In the genomic region with DNA sequence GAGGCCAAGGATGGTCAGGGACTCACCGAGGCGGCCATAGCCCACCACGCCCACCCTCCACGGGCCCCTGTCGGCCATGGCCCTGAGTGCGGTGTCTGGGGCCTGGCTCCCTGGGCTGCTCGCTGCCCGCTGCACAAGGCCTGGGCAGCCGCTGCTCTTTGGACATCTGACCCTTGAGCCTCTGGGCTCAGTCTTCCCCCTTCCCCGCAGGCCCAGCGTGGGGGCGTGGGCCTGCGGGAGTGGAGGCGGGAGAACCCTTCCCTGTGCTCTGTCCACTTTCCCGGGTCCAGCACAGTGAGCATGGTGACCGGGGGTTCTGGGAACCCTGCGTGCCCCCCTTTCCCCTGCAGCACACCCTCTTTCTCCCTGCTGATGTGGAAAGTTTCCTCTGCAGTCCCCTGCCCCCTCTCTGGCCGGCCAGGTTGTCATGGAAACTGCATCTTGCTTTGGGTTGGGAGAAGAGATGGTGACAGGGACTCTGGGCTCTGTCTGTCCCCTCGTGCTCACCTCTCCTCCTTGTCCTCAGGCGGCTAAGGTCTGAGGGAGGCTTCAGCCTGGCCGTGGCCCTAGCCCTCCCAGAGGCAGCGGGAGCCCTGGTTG, we compare ENCODE assay signal across 13 cellular contexts. TPM values are rescaled to one million over a fixed set of nuclear protein-coding genes. Genes with fewer than 3 reads are reported as not detected.
A peak's percentile ranks its signal among the peaks of the same experiment; 100 is the strongest.
DNase-seq lines count a peak whose midpoint lies in the region; ATAC-seq lines count a peak whose summit lies in the region.
"Had no signal": no experiment of that assay in that cellular context is flagged by ENCODE, and none has a peak within 500 bp of the region (broad histone marks: within the 10 kb centered on the region; RNA-seq: fewer than 3 reads in every experiment).

A gene (minus strand): TSS at position 168 of the 600 bp plus-strand sequence. CDS start 90 bp downstream, at position 78.

- no peaks in the 10 kb centered on the region for H3K27me3 ChIP-seq in BLaER1 treated with 17β-estradiol and CSF1 and Interleukin-3, amounts not matched to agents 10 nM and 100 nM
- H3K27me3 ChIP-seq: pancreas, testis had no signal

- peak within 1 kb of the TSS in 8 of 11 experiments; percentile 41 to 91 (median 85); a peak in 14 of 22 replicates for H3K27ac ChIP-seq in BLaER1 treated with 17β-estradiol and CSF1 and Interleukin-3, amounts not matched to agents 10 nM and 100 nM
- H3K27ac ChIP-seq in caudate nucleus (ENCODE audit: low read depth, low read length) = peak within 1 kb of the TSS; percentile 96
- H3K27ac ChIP-seq: pancreas, testis had no signal

- peaks cover 0 to 7% of the 10 kb centered on the region in 2 donors for H3K36me3 Mint-ChIP-seq in naive B cell

- ATAC-seq in naive B cell (ENCODE audit: low read depth in 2 of 2) = no peak
- ATAC-seq: esophagus mucosa, pancreas had no signal

- H3K4me1 ChIP-seq in BLaER1 treated with 17β-estradiol and CSF1 and Interleukin-3, amounts not matched to agents 10 nM and 100 nM = peaks cover 25 to 62% (median 53%) of the 10 kb centered on the region in 10 experiments
- H3K4me1 ChIP-seq: pancreas had no signal

- H3K9ac ChIP-seq in BLaER1 treated with 17β-estradiol and CSF1 and Interleukin-3, amounts not matched to agents 10 nM and 100 nM = peak within 1 kb of the TSS in 10 of 11 experiments; percentile 10 to 84 (median 53); a peak in 11 of 22 replicates

- H3K4me3 ChIP-seq in BLaER1 treated with 17β-estradiol and CSF1 and Interleukin-3, amounts not matched to agents 10 nM and 100 nM = no peak within 1 kb of the TSS
- H3K4me3 ChIP-seq: pancreas had no signal

- peaks cover 0 to 15% (median 10%) of the 10 kb centered on the region in 11 experiments; a peak in 14 of 22 replicates for H3K9me3 ChIP-seq in BLaER1 treated with 17β-estradiol and CSF1 and Interleukin-3, amounts not matched to agents 10 nM and 100 nM (replicated peaks in 1 of 11)
- H3K9me3 ChIP-seq: pancreas, testis had no signal

- peaks cover 0 to 2% (median 0%) of the 10 kb centered on the region in 7 donors for H3K9me3 Mint-ChIP-seq in naive B cell

- DNase-seq in G401 (ENCODE audit: low spot score) (peak; percentile 76), caudate nucleus (lab: John Stamatoyannopoulos, UW) (peak in 22 of 61 donors; percentile 26 to 70 (median 48)), naive B cell (no peak), NCI-H345 treated with DMSO at 0.1 percent for 48 hours (lab: John Stamatoyannopoulos, UW; ENCODE audit: unreplicated experiment) (no peak), NOMO-1 treated with DMSO at 0.1 percent for 48 hours (lab: John Stamatoyannopoulos, UW; ENCODE audit: unreplicated experiment) (no peak), A172 (ENCODE audit: low spot score) (no peak)
- DNase-seq in stimulated activated naive CD4-positive, alpha-beta T cell (lab: John Stamatoyannopoulos, UW) = no peak
- DNase-seq: activated CD4-positive, alpha-beta T cell treated with anti-CD3 and anti-CD28 coated beads, Interleukin-2, amount 50 U/mL, for 1 hour; stimulated activated CD4-positive, alpha-beta T cell treated with anti-CD3 and anti-CD28 coated beads, Interleukin-4, amount 100 ng/mL, for 1 hour; testis had no signal

- H3K4me3 Mint-ChIP-seq in naive B cell = peak within 1 kb of the TSS in 7 of 8 donors; percentile 19 to 73 (median 45)

- H3K27me3 Mint-ChIP-seq in naive B cell = peaks cover 0 to 24% (median 18%) of the 10 kb centered on the region in 3 donors

- H3K27ac Mint-ChIP-seq in naive B cell = peak within 1 kb of the TSS; percentile 60 to 96 (median 81)

- peaks cover 22 to 27% (median 25%) of the 10 kb centered on the region in 3 donors for H3K4me1 Mint-ChIP-seq in naive B cell

- H3K36me3 ChIP-seq in BLaER1 treated with 17β-estradiol and CSF1 and Interleukin-3, amounts not matched to agents 10 nM and 100 nM = peaks cover 0 to 12% (median 0%) of the 10 kb centered on the region in 11 experiments; a peak in 5 of 22 replicates
- H3K36me3 ChIP-seq: pancreas had no signal

- H3K4me2 ChIP-seq in BLaER1 treated with 17β-estradiol and CSF1 and Interleukin-3, amounts not matched to agents 10 nM and 100 nM = peak within 1 kb of the TSS in 10 of 11 experiments; percentile 29 to 92 (median 84); a peak in 19 of 22 replicates

- in situ Hi-C loops in G401 (cut with HindIII; ENCODE audit: low sequenced_read_pairs) = no loop called here

- no peaks in the 10 kb centered on the region for H4K20me1 ChIP-seq in BLaER1 treated with 17β-estradiol and CSF1 and Interleukin-3, amounts not matched to agents 10 nM and 100 nM

RNA-seq across cellular contexts. Expression of the gene that starts here (rescaled TPM):
- total RNA-seq in G401 (2014; rRNA removed; shearing (Covaris generic)) = not detected in 2 replicates
- polyA plus RNA-seq in naive B cell (ENCODE audit: low read depth in 6 of 6) = not detected
- 0.36 TPM in 1 of 2 replicates, not detected in the other for total RNA-seq in A172 (2014; rRNA removed; shearing (Covaris generic))
- total RNA-seq: esophagus mucosa, testis had no signal

Comparison
In these comparisons a context has a peak if more than half of its experiments do, and no peak if none do; other contexts are left out.
1. Peak in DNase-seq in G401; RNA of the gene not detected or under 1 TPM.